8 cellular contexts compared by ENCODE assay signal in genomic region chr18:48540329-48541025, GRCh38. TPM values are rescaled to one million over a fixed set of nuclear protein-coding genes. Genes with fewer than 3 reads are reported as not detected.
A peak's percentile ranks its signal among the peaks of the same experiment; 100 is the strongest.
DNase-seq lines count a peak whose midpoint lies in the region; ATAC-seq and TF ChIP-seq lines count a peak whose summit lies in the region.

No MANE protein-coding gene starts in this region.

- peak overlapping the region; percentile 79 for H3K4me3 ChIP-seq in SJSA1
- peak overlapping the region; percentile 97 for H3K4me3 ChIP-seq in osteoblast (ENCODE audit: insufficient read depth, low read length)

- H3K27me3 ChIP-seq in SJSA1 (replicated peaks), result no peaks in the 10 kb centered on the region
- no peaks in the 10 kb centered on the region for H3K27me3 ChIP-seq in osteoblast (ENCODE audit: insufficient read depth, low read length)

- H3K27ac ChIP-seq in SJSA1, result peak overlapping the region; percentile 74
- H3K27ac ChIP-seq in osteoblast (ENCODE audit: low read depth, low read length), result peak overlapping the region; percentile 81

- intact Hi-C loops in activated CD4-positive, alpha-beta T cell treated with anti-CD3 and anti-CD28 coated beads for 36 hours (cut with DNase I, micrococcal nuclease), result loop anchor here in 1 of 2 experiments (2.0 kb wide), 1 partner anchor 380 kb away; no protein-coding TSS in a partner anchor
- intact Hi-C loops in cardiac septum (cut with DNase I), result loop anchor here (5.0 to 10.0 kb wide), 2 partner anchors 122 to 394 kb away; no protein-coding TSS in a partner anchor

- no peaks in the 10 kb centered on the region for H3K9me3 Mint-ChIP-seq in activated CD4-positive, alpha-beta T cell treated with anti-CD3 and anti-CD28 coated beads for 36 hours (ENCODE audit: low read depth)
- no peaks in the 10 kb centered on the region for H3K9me3 Mint-ChIP-seq in activated naive CD8-positive, alpha-beta T cell treated with anti-CD3 and anti-CD28 coated beads, Interleukin-2, amount 50 U/mL, for 24 hours

- H3K9me3 ChIP-seq in SJSA1 (replicated peaks), result 0 out of 2 replicates have a peak, but pooled peaks cover 2% of the 10 kb centered on the region
- no peaks in the 10 kb centered on the region for H3K9me3 ChIP-seq in osteoblast (ENCODE audit: low read depth, low read length)

- no peak for TF ChIP-seq CTCF in osteoblast (IDR thresholded peaks at IDR 0.05; ENCODE audit: extremely low read depth, low read depth, low read length)

- H4K20me1 ChIP-seq in osteoblast (ENCODE audit: insufficient read depth, low read length), result peaks cover 46% of the 10 kb centered on the region

- H3K4me1 ChIP-seq in SJSA1 (replicated peaks) (peaks cover 69% of the 10 kb centered on the region), osteoblast (ENCODE audit: insufficient read depth, low read length) (peaks cover 15% of the 10 kb centered on the region)

- POLR2A ChIA-PET in activated CD4-positive, alpha-beta T cell treated with anti-CD3 and anti-CD28 coated beads for 36 hours (lab: Charles Lee), result no interaction called here

- H3K36me3 Mint-ChIP-seq in activated CD4-positive, alpha-beta T cell treated with anti-CD3 and anti-CD28 coated beads for 36 hours (ENCODE audit: low read depth), result no peaks in the 10 kb centered on the region
- H3K36me3 Mint-ChIP-seq in activated naive CD8-positive, alpha-beta T cell treated with anti-CD3 and anti-CD28 coated beads, Interleukin-2, amount 50 U/mL, for 24 hours (ENCODE audit: low read depth), result no peaks in the 10 kb centered on the region

- no peak overlapping the region for H3K27ac Mint-ChIP-seq in activated CD4-positive, alpha-beta T cell treated with anti-CD3 and anti-CD28 coated beads for 36 hours
- no peak overlapping the region for H3K27ac Mint-ChIP-seq in activated naive CD8-positive, alpha-beta T cell treated with anti-CD3 and anti-CD28 coated beads, Interleukin-2, amount 50 U/mL, for 24 hours

- H3K79me2 ChIP-seq in osteoblast (ENCODE audit: insufficient read depth, low read length), result peaks cover 59% of the 10 kb centered on the region

- H3K4me2 ChIP-seq in osteoblast (ENCODE audit: insufficient read depth, low read length), result peak overlapping the region; percentile 92

- peaks cover 16% of the 10 kb centered on the region for H3K27me3 Mint-ChIP-seq in activated CD4-positive, alpha-beta T cell treated with anti-CD3 and anti-CD28 coated beads for 36 hours
- H3K27me3 Mint-ChIP-seq in activated naive CD8-positive, alpha-beta T cell treated with anti-CD3 and anti-CD28 coated beads, Interleukin-2, amount 50 U/mL, for 24 hours, result peaks cover 28% of the 10 kb centered on the region

- peak; percentile 65 for DNase-seq in activated CD4-positive, alpha-beta T cell treated with anti-CD3 and anti-CD28 coated beads for 36 hours
- DNase-seq in activated CD4-positive, alpha-beta T cell treated with anti-CD3 and anti-CD28 coated beads for 1 hour, result no peak
- DNase-seq in SJSA1 (ENCODE audit: low read depth in 1 of 2, low spot score in 2 of 2) (peak; percentile 86 to 89), cardiac septum (ENCODE audit: low spot score) (peak; percentile 92), osteoblast (ENCODE audit: insufficient read length, low spot score, missing footprints) (peak; percentile 90)
- DNase-seq in activated naive CD8-positive, alpha-beta T cell treated with anti-CD3 and anti-CD28 coated beads, Interleukin-2, amount 50 U/mL, for 24 hours, result peak; percentile 39

- peaks cover 52% of the 10 kb centered on the region for H3K36me3 ChIP-seq in SJSA1
- peaks cover 7% of the 10 kb centered on the region for H3K36me3 ChIP-seq in osteoblast (ENCODE audit: insufficient read depth, low read length)

- peak; percentile 42 for ATAC-seq in activated CD4-positive, alpha-beta T cell treated with anti-CD3 and anti-CD28 coated beads for 36 hours
- ATAC-seq in HG03460 (IDR thresholded peaks at IDR 0.05; ENCODE audit: unreplicated experiment) (peak; percentile 33), GM18861 (IDR thresholded peaks at IDR 0.05; ENCODE audit: unreplicated experiment) (no peak)
- ATAC-seq in activated naive CD8-positive, alpha-beta T cell treated with anti-CD3 and anti-CD28 coated beads, Interleukin-2, amount 50 U/mL, for 24 hours, result peak; percentile 37

- CTCF ChIA-PET in activated CD4-positive, alpha-beta T cell treated with anti-CD3 and anti-CD28 coated beads for 36 hours (lab: Charles Lee), result no interaction called here

- peak overlapping the region; percentile 78 for H3K4me3 Mint-ChIP-seq in activated CD4-positive, alpha-beta T cell treated with anti-CD3 and anti-CD28 coated beads for 36 hours
- H3K4me3 Mint-ChIP-seq in activated naive CD8-positive, alpha-beta T cell treated with anti-CD3 and anti-CD28 coated beads, Interleukin-2, amount 50 U/mL, for 24 hours, result peak overlapping the region; percentile 75

- H3K4me1 Mint-ChIP-seq in activated CD4-positive, alpha-beta T cell treated with anti-CD3 and anti-CD28 coated beads for 36 hours, result peaks cover 14% of the 10 kb centered on the region
- H3K4me1 Mint-ChIP-seq in activated naive CD8-positive, alpha-beta T cell treated with anti-CD3 and anti-CD28 coated beads, Interleukin-2, amount 50 U/mL, for 24 hours, result peaks cover 19% of the 10 kb centered on the region

- peak overlapping the region; percentile 16 for H2AFZ ChIP-seq in osteoblast (ENCODE audit: low read length)

RNA-seq across cellular contexts. Expression of gene CTIF, which starts 1.6 kb away (rescaled TPM):
- 1 to 10 TPM; 4.5 to 5.3 TPM for total RNA-seq in activated CD4-positive, alpha-beta T cell treated with anti-CD3 and anti-CD28 coated beads for 36 hours
- total RNA-seq in SJSA1 (2014; rRNA removed; shearing (Covaris generic)), result 48.2 and 91.5 TPM in 2 replicates
- 84.3 TPM for total RNA-seq in cardiac septum
- total RNA-seq in osteoblast, result 58.6 and 65.9 TPM in 2 replicates
